In genomic region chr15:45646220-45646619, GRCh38 we compare ENCODE assay signal across 17 cellular contexts. TPM values are rescaled to one million over a fixed set of nuclear protein-coding genes. Genes with fewer than 3 reads are reported as not detected.
A peak's percentile ranks its signal among the peaks of the same experiment; 100 is the strongest.
DNase-seq lines count a peak whose midpoint lies in the region; ATAC-seq and TF ChIP-seq lines count a peak whose summit lies in the region.
"Had no signal": no experiment of that assay in that cellular context is flagged by ENCODE, and none has a peak within 500 bp of the region (broad histone marks: within the 10 kb centered on the region; RNA-seq: fewer than 3 reads in every experiment).

No MANE protein-coding gene starts in this region.

- POLR2A ChIA-PET in Panc1 (lab: Charles Lee): interaction anchor here (0.9 kb wide), 1 partner anchor 12 kb away, joined by 8 read pairs; no protein-coding TSS in a partner anchor

- no peaks in the 10 kb centered on the region for H3K36me3 Mint-ChIP-seq in nephron (ENCODE audit: low read depth)

- in situ Hi-C loops in Panc1 (cut with HindIII; ENCODE audit: low pct_unique_long_range_greater_than_20kb, low sequenced_read_pairs): no loop called here

- intact Hi-C loops in Panc1 (cut with micrococcal nuclease; ENCODE audit: unreplicated experiment): no loop called here
- intact Hi-C loops in prostate gland (cut with DNase I): no loop called here

- H3K4me3 ChIP-seq in Panc1 (ENCODE audit: low read depth in 2 of 2, low read length in 2 of 2) (peak overlapping the region in 1 of 2 experiments; percentile 38; a peak in 2 of 4 replicates), coronary artery (peak overlapping the region; percentile 14), prostate gland (no peak overlapping the region), suprapubic skin (no peak overlapping the region)

- TF ChIP-seq POLR2A in prostate gland (IDR thresholded peaks at IDR 0.05) (no peak), suprapubic skin (IDR thresholded peaks at IDR 0.05) (no peak)

- 75% methylated on average over 3 of the region's 3 CpGs for WGBS in prostate gland
- WGBS in suprapubic skin: 85% methylated on average over 3 of the region's 3 CpGs

- peak overlapping the region; percentile 97 to 100 (median 99) for H3K27ac Mint-ChIP-seq in nephron

- peaks cover 52% of the 10 kb centered on the region for H3K4me1 ChIP-seq in Panc1 (ENCODE audit: control insufficient read depth, insufficient read depth, low read length)
- H3K4me1 ChIP-seq in prostate gland (replicated peaks): peaks cover 6% of the 10 kb centered on the region
- H3K4me1 ChIP-seq in suprapubic skin: peaks cover 51% of the 10 kb centered on the region

- H3K27me3 Mint-ChIP-seq in nephron (ENCODE audit: low read depth): peaks cover 11% of the 10 kb centered on the region

- no peak for TF ChIP-seq EP300 in suprapubic skin (IDR thresholded peaks at IDR 0.05)

- H3K9me3 Mint-ChIP-seq in nephron: no peaks in the 10 kb centered on the region

- ATAC-seq in Panc1 (peak; percentile 19; the same call in 1 of the 2 replicates), GM18498 (IDR thresholded peaks at IDR 0.05; ENCODE audit: unreplicated experiment) (no peak)

- DNase-seq in EL: peak; percentile 52
- DNase-seq in Panc1 (ENCODE audit: low read depth, low spot score): no peak
- DNase-seq in coronary artery (ENCODE audit: low spot score): no peak
- DNase-seq in prostate gland (ENCODE audit: low spot score): no peak
- DNase-seq in dermis blood vessel endothelial cell: no peak
- no peak for DNase-seq in suprapubic skin (ENCODE audit: low spot score in 2 of 2)
- DNase-seq: activated T-cell treated with anti-CD3 and anti-CD28 coated beads for 4 hours; effector CD4-positive, alpha-beta T cell; hippocampal formation; NCI-H1694; NCI-H82; posterior cingulate gyrus; SHP77 treated with DMSO at 0.1 percent for 48 hours; stimulated activated CD4-positive, alpha-beta T cell treated with anti-CD3 and anti-CD28 coated beads, Interleukin-1b, Interleukin-23, amount 100 ng/mL, for 48 hours had no signal

- H3K27ac ChIP-seq in Panc1 (ENCODE audit: low read length): peak overlapping the region; percentile 89
- H3K27ac ChIP-seq in coronary artery: peak overlapping the region; percentile 19 to 73
- H3K27ac ChIP-seq in prostate gland: no peak overlapping the region
- H3K27ac ChIP-seq in suprapubic skin: no peak overlapping the region

- BruUV-seq in Panc1 (replicated peaks; lab: Mats Ljungman, UMichigan): no TSS peak

- H3K27me3 ChIP-seq in Panc1 (ENCODE audit: control insufficient read depth, insufficient read depth, low read length): no peaks in the 10 kb centered on the region
- no peaks in the 10 kb centered on the region for H3K27me3 ChIP-seq in prostate gland (replicated peaks; ENCODE audit: insufficient read depth)
- H3K27me3 ChIP-seq in suprapubic skin: no peaks in the 10 kb centered on the region
- H3K27me3 ChIP-seq: BLaER1 treated with 17β-estradiol and CSF1 and Interleukin-3, amounts not matched to agents 10 nM and 100 nM had no signal

- H3K9me3 ChIP-seq in Panc1 (ENCODE audit: control insufficient read depth, insufficient read depth, low read depth, low read length) (no peaks in the 10 kb centered on the region), prostate gland (no peaks in the 10 kb centered on the region), suprapubic skin (no peaks in the 10 kb centered on the region)

- CTCF ChIA-PET in Panc1 (lab: Charles Lee): interaction anchor here (1.2 kb wide), 1 partner anchor 215 kb away, joined by 3 read pairs; no protein-coding TSS in a partner anchor

- H3K36me3 ChIP-seq in Panc1 (ENCODE audit: control insufficient read depth, insufficient read depth, low read length): no peaks in the 10 kb centered on the region
- H3K36me3 ChIP-seq in prostate gland: no peaks in the 10 kb centered on the region
- no peaks in the 10 kb centered on the region for H3K36me3 ChIP-seq in suprapubic skin

- H3K4me1 Mint-ChIP-seq in nephron: peaks cover 38% of the 10 kb centered on the region

- TF ChIP-seq CTCF in Panc1 (IDR thresholded peaks at IDR 0.05): no peak
- no peak for TF ChIP-seq CTCF in coronary artery (IDR thresholded peaks at IDR 0.05)
- no peak for TF ChIP-seq CTCF in nephron (IDR thresholded peaks at IDR 0.05; ENCODE audit: unreplicated experiment in 3 of 3)
- no peak for TF ChIP-seq CTCF in prostate gland (IDR thresholded peaks at IDR 0.05)
- TF ChIP-seq CTCF in suprapubic skin (IDR thresholded peaks at IDR 0.05): no peak

- H3K4me3 Mint-ChIP-seq in nephron: no peak overlapping the region

RNA-seq across cellular contexts. Expression of gene SQOR, which starts 11.4 kb away (rescaled TPM):
- total RNA-seq in Panc1 (2021; ENCODE audit: unreplicated experiment) (62.2 TPM), prostate gland (10 to 100 TPM; 29.4 to 83.8 TPM), dermis blood vessel endothelial cell (128 and 161 TPM in 2 replicates), suprapubic skin (10 to 100 TPM; 33.2 to 46.8 (median 39.9) TPM)
- polyA plus RNA-seq in Panc1 (2012; ENCODE audit: insufficient read length): 49.9 TPM

RNA-seq across cellular contexts. Expression of gene BLOC1S6, which starts 59.0 kb away (rescaled TPM):
- total RNA-seq in Panc1 (2021; ENCODE audit: unreplicated experiment) (52.0 TPM), prostate gland (10 to 100 TPM; 46.0 to 82.5 TPM), dermis blood vessel endothelial cell (63.8 and 79.3 TPM in 2 replicates), suprapubic skin (10 to 100 TPM; 26.6 to 41.7 (median 30.0) TPM)
- polyA plus RNA-seq in Panc1 (2012; ENCODE audit: insufficient read length): 22.0 TPM

Comparison
In these comparisons a context has a peak if more than half of its experiments do, and no peak if none do; other contexts are left out.
1. H3K27ac ChIP-seq: peak in Panc1 (single experiment) and coronary artery (2 of 2); none in prostate gland (0 of 2) and suprapubic skin (single experiment).